Comparison of ENCODE assay signal across 1 cellular context in genomic region chr5:141618804-141619554, GRCh38.
TF ChIP-seq lines count a peak whose summit lies in the region.

DIAPH1 (minus strand) TSS chr5:141619000; CDS start chr5:141618914, 86 bp downstream.

TF ChIP-seq in GM12878, 131 proteins besides CTCF, POLR2A, EP300 and RAD21 (continued from another document):
- TF ChIP-seq PBX3 (IDR thresholded peaks at IDR 0.05; ENCODE audit: insufficient replicate concordance, low read depth, low read length) (peak; percentile 49), SUZ12 (IDR thresholded peaks at IDR 0.05; ENCODE audit: unreplicated experiment) (no peak), CEBPB (IDR thresholded peaks at IDR 0.05; ENCODE audit: borderline replicate concordance in 1 of 2, low read depth in 2 of 2, low read length in 2 of 2) (no peak), SUPT20H (IDR thresholded peaks at IDR 0.05; ENCODE audit: borderline replicate concordance, control insufficient read depth, low read depth, low read length) (no peak), TCF7 (IDR thresholded peaks at IDR 0.05; ENCODE audit: borderline replicate concordance) (no peak), JUND (IDR thresholded peaks at IDR 0.05; ENCODE audit: low read depth, low read length) (peak; percentile 97)
- TF ChIP-seq, protein P1, sequence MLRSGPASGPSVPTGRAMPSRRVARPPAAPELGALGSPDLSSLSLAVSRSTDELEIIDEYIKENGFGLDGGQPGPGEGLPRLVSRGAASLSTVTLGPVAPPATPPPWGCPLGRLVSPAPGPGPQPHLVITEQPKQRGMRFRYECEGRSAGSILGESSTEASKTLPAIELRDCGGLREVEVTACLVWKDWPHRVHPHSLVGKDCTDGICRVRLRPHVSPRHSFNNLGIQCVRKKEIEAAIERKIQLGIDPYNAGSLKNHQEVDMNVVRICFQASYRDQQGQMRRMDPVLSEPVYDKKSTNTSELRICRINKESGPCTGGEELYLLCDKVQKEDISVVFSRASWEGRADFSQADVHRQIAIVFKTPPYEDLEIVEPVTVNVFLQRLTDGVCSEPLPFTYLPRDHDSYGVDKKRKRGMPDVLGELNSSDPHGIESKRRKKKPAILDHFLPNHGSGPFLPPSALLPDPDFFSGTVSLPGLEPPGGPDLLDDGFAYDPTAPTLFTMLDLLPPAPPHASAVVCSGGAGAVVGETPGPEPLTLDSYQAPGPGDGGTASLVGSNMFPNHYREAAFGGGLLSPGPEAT (IDR thresholded peaks at IDR 0.05; ENCODE audit: low read depth): peak; percentile 61; the same call in 1 of the 2 replicates
- TF ChIP-seq, protein P2, sequence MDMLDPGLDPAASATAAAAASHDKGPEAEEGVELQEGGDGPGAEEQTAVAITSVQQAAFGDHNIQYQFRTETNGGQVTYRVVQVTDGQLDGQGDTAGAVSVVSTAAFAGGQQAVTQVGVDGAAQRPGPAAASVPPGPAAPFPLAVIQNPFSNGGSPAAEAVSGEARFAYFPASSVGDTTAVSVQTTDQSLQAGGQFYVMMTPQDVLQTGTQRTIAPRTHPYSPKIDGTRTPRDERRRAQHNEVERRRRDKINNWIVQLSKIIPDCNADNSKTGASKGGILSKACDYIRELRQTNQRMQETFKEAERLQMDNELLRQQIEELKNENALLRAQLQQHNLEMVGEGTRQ (IDR thresholded peaks at IDR 0.05; ENCODE audit: borderline replicate concordance, low read depth, low read length): peak; percentile 75
